8 cellular contexts compared by ENCODE assay signal in genomic region chr19:16386619-16387240, GRCh38.
DNase-seq lines count a peak whose midpoint lies in the region; ATAC-seq, FAIRE-seq and TF ChIP-seq lines count a peak whose summit lies in the region.

No MANE protein-coding gene starts in this region.

- no peak for FAIRE-seq in astrocyte (lab: Jason Lieb, UNC)

- CTCF ChIA-PET in Calu3 (lab: Charles Lee) = interaction anchor here (0.5 to 1.2 kb wide), 4 partner anchors 57 to 345 kb away, joined by 3 to 4 read pairs (median 3); no protein-coding TSS in a partner anchor

- WGBS in hepatocyte (ENCODE audit: low lambda C conversion rate, missing lambda C conversion rate) = 81% methylated on average over 10 of the region's 10 CpGs
- 73 to 85% (median 78%) methylated on average over 10 of the region's 10 CpGs for WGBS in spleen, 5 donors

- ATAC-seq in GM21360 (IDR thresholded peaks at IDR 0.05; ENCODE audit: unreplicated experiment) = no peak

- H3K27me3 ChIP-seq in astrocyte (ENCODE audit: insufficient read depth, low read length) (no peaks in the 10 kb centered on the region), hepatocyte (no peaks in the 10 kb centered on the region), spleen (replicated peaks in 1 of 7) (no peaks in the 10 kb centered on the region)

- H3K4me1 ChIP-seq in astrocyte (ENCODE audit: insufficient read depth, low read length) (peaks cover 6% of the 10 kb centered on the region), hepatocyte (ENCODE audit: insufficient read depth) (no peaks in the 10 kb centered on the region), spleen (peaks cover 22 to 55% (median 25%) of the 10 kb centered on the region in 6 donors)

- H3K79me2 ChIP-seq in astrocyte (ENCODE audit: insufficient read depth, low read length) = no peaks in the 10 kb centered on the region
- no peaks in the 10 kb centered on the region for H3K79me2 ChIP-seq in hepatocyte

- H3K9me3 ChIP-seq in astrocyte (ENCODE audit: insufficient read depth, low read depth, low read length) = no peaks in the 10 kb centered on the region
- no peaks in the 10 kb centered on the region for H3K9me3 ChIP-seq in hepatocyte (ENCODE audit: low read depth)
- H3K9me3 ChIP-seq in spleen = peaks cover 0 to 26% (median 15%) of the 10 kb centered on the region in 8 donors

- H3K36me3 Mint-ChIP-seq in Calu3 (ENCODE audit: insufficient read depth, unreplicated experiment) (peaks cover 15% of the 10 kb centered on the region), astrocyte (ENCODE audit: low read depth, unreplicated experiment) (peaks cover 26% of the 10 kb centered on the region)

- in situ Hi-C loops in SK-MEL-5 (cut with HindIII; ENCODE audit: low pct_unique_long_range_greater_than_20kb, low sequenced_read_pairs) = no loop called here

- no peaks in the 10 kb centered on the region for H3K4me1 Mint-ChIP-seq in Calu3 (ENCODE audit: low read depth, unreplicated experiment)
- no peaks in the 10 kb centered on the region for H3K4me1 Mint-ChIP-seq in astrocyte (ENCODE audit: low read depth, unreplicated experiment)

- no peak overlapping the region for H2AFZ ChIP-seq in astrocyte (ENCODE audit: low read depth, low read length)
- no peak overlapping the region for H2AFZ ChIP-seq in hepatocyte

- H3K27ac ChIP-seq in astrocyte (ENCODE audit: low read depth, low read length) (no peak overlapping the region), hepatocyte (no peak overlapping the region), spleen (peak overlapping the region in 2 of 8 donors; percentile 7 to 53)

- H3K9me3 Mint-ChIP-seq in Calu3 (ENCODE audit: low read depth, unreplicated experiment) (no peaks in the 10 kb centered on the region), astrocyte (ENCODE audit: unreplicated experiment) (peaks cover 2% of the 10 kb centered on the region)

- no TSS peak for BruUV-seq in Calu3 (replicated peaks; lab: Mats Ljungman, UMichigan)

- H3K4me3 ChIP-seq in astrocyte (ENCODE audit: insufficient read depth, low read depth, low read length) = no peak overlapping the region
- no peak overlapping the region for H3K4me3 ChIP-seq in hepatocyte
- no peak overlapping the region for H3K4me3 ChIP-seq in spleen

- H3K4me2 ChIP-seq in astrocyte (ENCODE audit: low read length) (no peak overlapping the region), hepatocyte (no peak overlapping the region)

- H4K20me1 ChIP-seq in astrocyte (ENCODE audit: insufficient read depth, low read length) (peaks cover 5% of the 10 kb centered on the region), hepatocyte (ENCODE audit: insufficient read depth, poor library complexity, severe bottlenecking) (no peaks in the 10 kb centered on the region)

- TF ChIP-seq CTCF in Calu3 (IDR thresholded peaks at IDR 0.05; ENCODE audit: unreplicated experiment) = peak; percentile 32
- TF ChIP-seq CTCF in astrocyte (IDR thresholded peaks at IDR 0.05; ENCODE audit: insufficient read depth, low read depth, low read length) = peak; percentile 80
- TF ChIP-seq CTCF in hepatocyte (IDR thresholded peaks at IDR 0.05; ENCODE audit: poor library complexity) = peak; percentile 63
- peak; percentile 48 to 84 (median 69) for TF ChIP-seq CTCF in spleen (IDR thresholded peaks at IDR 0.05 in 8 of 11, conservative IDR thresholded peaks at IDR 0.05 in 3 of 11)

- H3K27ac Mint-ChIP-seq in Calu3 (ENCODE audit: unreplicated experiment) (no peak overlapping the region), astrocyte (ENCODE audit: unreplicated experiment) (no peak overlapping the region)

- no peak overlapping the region for H3K9ac ChIP-seq in astrocyte (ENCODE audit: low read length)

- DNase-seq in Calu3 = peak; percentile 36
- peak; percentile 10 for DNase-seq in HS-5 (ENCODE audit: low read depth)
- DNase-seq in SK-MEL-5 (ENCODE audit: low read depth, low spot score) = peak; percentile 66
- peak; percentile 32 for DNase-seq in astrocyte (ENCODE audit: low read depth)
- peak; percentile 72 for DNase-seq in hepatocyte (ENCODE audit: low spot score)
- DNase-seq in spleen = peak; percentile 78
- DNase-seq in NCI-H226 = no peak

- intact Hi-C loops in Calu3 (cut with micrococcal nuclease; ENCODE audit: unreplicated experiment) = no loop called here
- intact Hi-C loops in spleen (cut with DNase I; ENCODE audit: low total_unique reads) = no loop called here

- H3K36me3 ChIP-seq in astrocyte (ENCODE audit: insufficient read depth, low read length) (peaks cover 11% of the 10 kb centered on the region), hepatocyte (replicated peaks; ENCODE audit: insufficient read depth, low read depth) (no peaks in the 10 kb centered on the region), spleen (peaks cover 4 to 85% (median 71%) of the 10 kb centered on the region in 6 donors)

- TF ChIP-seq POLR2A in spleen (IDR thresholded peaks at IDR 0.05) = no peak

- H3K27me3 Mint-ChIP-seq in Calu3 (ENCODE audit: unreplicated experiment) (no peaks in the 10 kb centered on the region), astrocyte (ENCODE audit: low read depth, unreplicated experiment) (no peaks in the 10 kb centered on the region)

- H3K4me3 Mint-ChIP-seq in Calu3 (ENCODE audit: low read depth, unreplicated experiment) = no peak overlapping the region
- no peak overlapping the region for H3K4me3 Mint-ChIP-seq in astrocyte (ENCODE audit: unreplicated experiment)

- no peaks in the 10 kb centered on the region for H3K9me2 ChIP-seq in hepatocyte (replicated peaks; ENCODE audit: insufficient read depth)
